In the genomic region with DNA sequence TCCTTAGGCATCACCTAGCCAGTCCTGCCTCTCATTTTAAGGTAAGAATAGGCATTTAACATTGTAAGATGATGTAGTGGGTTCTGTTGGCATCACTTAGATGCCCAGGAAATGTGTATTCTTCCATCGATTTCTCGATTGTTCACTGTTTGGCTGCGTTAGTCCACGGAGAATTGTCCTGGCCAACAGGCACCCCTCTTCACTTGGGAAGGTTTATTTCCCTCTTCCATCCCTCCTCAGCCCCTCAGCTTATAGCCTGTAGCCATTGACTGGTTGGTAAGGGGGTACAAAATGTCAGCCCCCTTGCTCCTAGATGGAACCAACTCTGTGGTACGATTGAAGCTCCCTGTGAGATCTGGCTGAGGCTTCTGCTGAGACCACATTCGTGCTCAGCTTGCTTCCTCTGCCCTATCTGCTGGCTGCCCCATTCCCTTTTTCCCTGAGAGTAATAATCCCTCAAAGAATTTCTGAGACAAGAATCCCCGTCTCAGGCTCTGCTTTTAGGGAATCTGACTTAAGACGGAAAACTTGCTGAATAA, we compare ENCODE assay signal across 8 cellular contexts. TPM values are rescaled to one million over a fixed set of nuclear protein-coding genes. Genes with fewer than 3 reads are reported as not detected.
DNase-seq lines count a peak whose midpoint lies in the region; ATAC-seq lines count a peak whose summit lies in the region.

No MANE protein-coding gene starts in this region.

- no peaks in the 10 kb centered on the region for H3K9me3 Mint-ChIP-seq in dendritic cell treated with granulocyte-macrophage colony-stimulating factor and Interleukin-4, amounts not matched to agents 40 ng/mL and 50 ng/mL, for 4 days

- ATAC-seq in GM18907 (IDR thresholded peaks at IDR 0.05; ENCODE audit: unreplicated experiment) (peak; percentile 12), HG03378 (IDR thresholded peaks at IDR 0.05; ENCODE audit: unreplicated experiment) (no peak)

- peak overlapping the region; percentile 84 for H3K4me3 Mint-ChIP-seq in dendritic cell treated with granulocyte-macrophage colony-stimulating factor and Interleukin-4, amounts not matched to agents 40 ng/mL and 50 ng/mL, for 4 days

- no peaks in the 10 kb centered on the region for H3K4me1 ChIP-seq in muscle layer of duodenum (ENCODE audit: control insufficient read depth in 1 of 2, insufficient read depth in 2 of 2, low read length in 2 of 2)

- no peaks in the 10 kb centered on the region for H3K27me3 Mint-ChIP-seq in dendritic cell treated with granulocyte-macrophage colony-stimulating factor and Interleukin-4, amounts not matched to agents 40 ng/mL and 50 ng/mL, for 4 days

- H3K36me3 ChIP-seq in muscle layer of duodenum (ENCODE audit: control insufficient read depth in 1 of 2, insufficient read depth in 2 of 2, low read length in 2 of 2): peaks cover 3 to 6% of the 10 kb centered on the region in 2 donors

- intact Hi-C loops in dendritic cell treated with granulocyte-macrophage colony-stimulating factor and Interleukin-4, amounts not matched to agents 40 ng/mL and 50 ng/mL, for 4 days (cut with micrococcal nuclease): loop anchor here (2.0 kb wide), 2 partner anchors 43 to 73 kb away; a partner anchor contains a TSS
- intact Hi-C loops in posterior cingulate gyrus (cut with DNase I): no loop called here
- intact Hi-C loops in posterior vena cava (cut with DNase I): no loop called here

- no peak for DNase-seq in Jurkat, Clone E6-1 (ENCODE audit: low read depth, low spot score)
- DNase-seq in posterior cingulate gyrus (no peak), posterior vena cava (ENCODE audit: low spot score) (no peak)
- no peak for DNase-seq in activated CD8-positive, alpha-beta memory T cell treated with anti-CD3 and anti-CD28 coated beads, Interleukin-2, amount 50 U/mL, for 4 hours

- H3K9me3 ChIP-seq in muscle layer of duodenum (ENCODE audit: control insufficient read depth in 1 of 2, low read length in 2 of 2): no peaks in the 10 kb centered on the region

- H3K27ac Mint-ChIP-seq in dendritic cell treated with granulocyte-macrophage colony-stimulating factor and Interleukin-4, amounts not matched to agents 40 ng/mL and 50 ng/mL, for 4 days: peak overlapping the region; percentile 86

- peak overlapping the region; percentile 68 for H3K4me3 ChIP-seq in Jurkat, Clone E6-1 (ENCODE audit: low read length)
- H3K4me3 ChIP-seq in muscle layer of duodenum (ENCODE audit: low read depth in 1 of 2, low read length in 2 of 2): peak overlapping the region; percentile 81 to 88

- peaks cover 30% of the 10 kb centered on the region for H3K4me1 Mint-ChIP-seq in dendritic cell treated with granulocyte-macrophage colony-stimulating factor and Interleukin-4, amounts not matched to agents 40 ng/mL and 50 ng/mL, for 4 days (ENCODE audit: low read depth)

- peaks cover 23% of the 10 kb centered on the region for H3K36me3 Mint-ChIP-seq in dendritic cell treated with granulocyte-macrophage colony-stimulating factor and Interleukin-4, amounts not matched to agents 40 ng/mL and 50 ng/mL, for 4 days (ENCODE audit: low read depth)

- no peaks in the 10 kb centered on the region for H3K27me3 ChIP-seq in muscle layer of duodenum (ENCODE audit: low read depth, low read length)

- H3K27ac ChIP-seq in muscle layer of duodenum (ENCODE audit: low read length): peak overlapping the region; percentile 82

RNA-seq across cellular contexts. Expression of a gene that starts 43.4 kb away (rescaled TPM):
- 23.1 TPM for polyA plus RNA-seq in Jurkat, Clone E6-1 (2012; ENCODE audit: insufficient read depth, insufficient read length)
- 10 to 100 TPM; 37.2 to 45.1 TPM for total RNA-seq in posterior vena cava

RNA-seq across cellular contexts. Expression of a gene that starts 45.3 kb away (rescaled TPM):
- 17.7 TPM for polyA plus RNA-seq in Jurkat, Clone E6-1 (2012; ENCODE audit: insufficient read depth, insufficient read length)
- total RNA-seq in posterior vena cava: 10 to 100 TPM; 15.0 to 30.4 TPM
